Comparison of ENCODE assay signal across 2 cellular contexts in the genomic region with DNA sequence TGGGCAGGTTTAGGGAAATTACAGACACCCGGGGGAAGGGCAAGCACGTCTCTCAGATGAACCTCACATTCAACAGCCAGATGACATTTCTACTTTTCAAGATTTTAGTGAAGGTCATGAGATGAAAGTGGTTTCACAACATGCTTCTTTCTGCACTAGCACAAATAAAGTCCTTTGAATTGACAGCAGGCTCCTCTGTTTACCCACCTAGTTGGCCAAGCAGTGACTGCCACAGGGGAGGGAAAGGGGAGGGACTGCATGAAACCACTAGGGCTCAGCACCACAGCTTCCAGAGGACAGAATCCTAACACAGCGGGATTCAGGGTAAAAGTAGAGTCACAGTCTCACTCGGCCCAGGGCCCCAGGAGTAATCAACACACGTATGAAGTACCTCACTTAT.
TF ChIP-seq lines count a peak whose summit lies in the region.

No MANE protein-coding gene starts in this region.

TF ChIP-seq in WTC11, 78 proteins besides CTCF, POLR2A, EP300 and RAD21:
- TF ChIP-seq, protein P1, sequence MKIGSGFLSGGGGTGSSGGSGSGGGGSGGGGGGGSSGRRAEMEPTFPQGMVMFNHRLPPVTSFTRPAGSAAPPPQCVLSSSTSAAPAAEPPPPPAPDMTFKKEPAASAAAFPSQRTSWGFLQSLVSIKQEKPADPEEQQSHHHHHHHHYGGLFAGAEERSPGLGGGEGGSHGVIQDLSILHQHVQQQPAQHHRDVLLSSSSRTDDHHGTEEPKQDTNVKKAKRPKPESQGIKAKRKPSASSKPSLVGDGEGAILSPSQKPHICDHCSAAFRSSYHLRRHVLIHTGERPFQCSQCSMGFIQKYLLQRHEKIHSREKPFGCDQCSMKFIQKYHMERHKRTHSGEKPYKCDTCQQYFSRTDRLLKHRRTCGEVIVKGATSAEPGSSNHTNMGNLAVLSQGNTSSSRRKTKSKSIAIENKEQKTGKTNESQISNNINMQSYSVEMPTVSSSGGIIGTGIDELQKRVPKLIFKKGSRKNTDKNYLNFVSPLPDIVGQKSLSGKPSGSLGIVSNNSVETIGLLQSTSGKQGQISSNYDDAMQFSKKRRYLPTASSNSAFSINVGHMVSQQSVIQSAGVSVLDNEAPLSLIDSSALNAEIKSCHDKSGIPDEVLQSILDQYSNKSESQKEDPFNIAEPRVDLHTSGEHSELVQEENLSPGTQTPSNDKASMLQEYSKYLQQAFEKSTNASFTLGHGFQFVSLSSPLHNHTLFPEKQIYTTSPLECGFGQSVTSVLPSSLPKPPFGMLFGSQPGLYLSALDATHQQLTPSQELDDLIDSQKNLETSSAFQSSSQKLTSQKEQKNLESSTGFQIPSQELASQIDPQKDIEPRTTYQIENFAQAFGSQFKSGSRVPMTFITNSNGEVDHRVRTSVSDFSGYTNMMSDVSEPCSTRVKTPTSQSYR (CRISPR knock-in tag; IDR thresholded peaks at IDR 0.05), result no peak
- TF ChIP-seq TCF7 (CRISPR knock-in tag; IDR thresholded peaks at IDR 0.05; ENCODE audit: low read depth) (no peak), SMAD3 (CRISPR knock-in tag; IDR thresholded peaks at IDR 0.05; ENCODE audit: borderline replicate concordance) (no peak), RELA (CRISPR knock-in tag; IDR thresholded peaks at IDR 0.05; ENCODE audit: borderline replicate concordance) (no peak), CREB1 (CRISPR knock-in tag; IDR thresholded peaks at IDR 0.05) (no peak)

TF ChIP-seq in HepG2, 621 proteins besides CTCF, POLR2A, EP300 and RAD21 (continues in another document):
- TF ChIP-seq BCL6 (CRISPR knock-in tag; IDR thresholded peaks at IDR 0.05) (peak; percentile 75), ZNF446 (CRISPR knock-in tag; IDR thresholded peaks at IDR 0.05) (no peak), AGO1 (IDR thresholded peaks at IDR 0.05; ENCODE audit: low read depth, low read length, poor library complexity, severe bottlenecking) (no peak), STAG1 (CRISPR knock-in tag; IDR thresholded peaks at IDR 0.05) (no peak), SAP130 (CRISPR knock-in tag; IDR thresholded peaks at IDR 0.05; ENCODE audit: low read depth) (peak; percentile 47), ZFY (CRISPR knock-in tag; IDR thresholded peaks at IDR 0.05) (no peak), GATAD2A (CRISPR knock-in tag; IDR thresholded peaks at IDR 0.05) (peak; percentile 48; the same call in 1 of the 2 replicates), CHD4 (IDR thresholded peaks at IDR 0.05; ENCODE audit: borderline replicate concordance, low read length) (no peak), HMG20A (CRISPR knock-in tag; IDR thresholded peaks at IDR 0.05; ENCODE audit: borderline replicate concordance) (peak; percentile 24; the same call in 1 of the 2 replicates), CCAR2 (optimal IDR thresholded peaks at IDR 0.05; ENCODE audit: low read depth, low read length) (no peak), ZNF331 (CRISPR knock-in tag; IDR thresholded peaks at IDR 0.05) (peak; percentile 40; the same call in 1 of the 2 replicates), GATAD1 (CRISPR knock-in tag; IDR thresholded peaks at IDR 0.05) (no peak), ZHX2 (IDR thresholded peaks at IDR 0.05; ENCODE audit: low read depth) (no peak), ZHX2 (CRISPR knock-in tag; IDR thresholded peaks at IDR 0.05; ENCODE audit: borderline replicate concordance) (no peak), TAF15 (IDR thresholded peaks at IDR 0.05; ENCODE audit: low read depth, low read length, poor library complexity, severe bottlenecking) (no peak), MAX (IDR thresholded peaks at IDR 0.05) (no peak), TOE1 (CRISPR knock-in tag; IDR thresholded peaks at IDR 0.05) (no peak), ISX (CRISPR knock-in tag; conservative IDR thresholded peaks at IDR 0.05) (no peak), RFXANK (CRISPR knock-in tag; IDR thresholded peaks at IDR 0.05) (no peak), SCMH1 (CRISPR knock-in tag; IDR thresholded peaks at IDR 0.05; ENCODE audit: borderline replicate concordance) (no peak), ZSCAN12 (CRISPR knock-in tag; IDR thresholded peaks at IDR 0.05) (no peak), TBL1XR1 (IDR thresholded peaks at IDR 0.05; ENCODE audit: borderline replicate concordance, low read length, partially characterized antibody) (no peak)
- TF ChIP-seq, protein P2, sequence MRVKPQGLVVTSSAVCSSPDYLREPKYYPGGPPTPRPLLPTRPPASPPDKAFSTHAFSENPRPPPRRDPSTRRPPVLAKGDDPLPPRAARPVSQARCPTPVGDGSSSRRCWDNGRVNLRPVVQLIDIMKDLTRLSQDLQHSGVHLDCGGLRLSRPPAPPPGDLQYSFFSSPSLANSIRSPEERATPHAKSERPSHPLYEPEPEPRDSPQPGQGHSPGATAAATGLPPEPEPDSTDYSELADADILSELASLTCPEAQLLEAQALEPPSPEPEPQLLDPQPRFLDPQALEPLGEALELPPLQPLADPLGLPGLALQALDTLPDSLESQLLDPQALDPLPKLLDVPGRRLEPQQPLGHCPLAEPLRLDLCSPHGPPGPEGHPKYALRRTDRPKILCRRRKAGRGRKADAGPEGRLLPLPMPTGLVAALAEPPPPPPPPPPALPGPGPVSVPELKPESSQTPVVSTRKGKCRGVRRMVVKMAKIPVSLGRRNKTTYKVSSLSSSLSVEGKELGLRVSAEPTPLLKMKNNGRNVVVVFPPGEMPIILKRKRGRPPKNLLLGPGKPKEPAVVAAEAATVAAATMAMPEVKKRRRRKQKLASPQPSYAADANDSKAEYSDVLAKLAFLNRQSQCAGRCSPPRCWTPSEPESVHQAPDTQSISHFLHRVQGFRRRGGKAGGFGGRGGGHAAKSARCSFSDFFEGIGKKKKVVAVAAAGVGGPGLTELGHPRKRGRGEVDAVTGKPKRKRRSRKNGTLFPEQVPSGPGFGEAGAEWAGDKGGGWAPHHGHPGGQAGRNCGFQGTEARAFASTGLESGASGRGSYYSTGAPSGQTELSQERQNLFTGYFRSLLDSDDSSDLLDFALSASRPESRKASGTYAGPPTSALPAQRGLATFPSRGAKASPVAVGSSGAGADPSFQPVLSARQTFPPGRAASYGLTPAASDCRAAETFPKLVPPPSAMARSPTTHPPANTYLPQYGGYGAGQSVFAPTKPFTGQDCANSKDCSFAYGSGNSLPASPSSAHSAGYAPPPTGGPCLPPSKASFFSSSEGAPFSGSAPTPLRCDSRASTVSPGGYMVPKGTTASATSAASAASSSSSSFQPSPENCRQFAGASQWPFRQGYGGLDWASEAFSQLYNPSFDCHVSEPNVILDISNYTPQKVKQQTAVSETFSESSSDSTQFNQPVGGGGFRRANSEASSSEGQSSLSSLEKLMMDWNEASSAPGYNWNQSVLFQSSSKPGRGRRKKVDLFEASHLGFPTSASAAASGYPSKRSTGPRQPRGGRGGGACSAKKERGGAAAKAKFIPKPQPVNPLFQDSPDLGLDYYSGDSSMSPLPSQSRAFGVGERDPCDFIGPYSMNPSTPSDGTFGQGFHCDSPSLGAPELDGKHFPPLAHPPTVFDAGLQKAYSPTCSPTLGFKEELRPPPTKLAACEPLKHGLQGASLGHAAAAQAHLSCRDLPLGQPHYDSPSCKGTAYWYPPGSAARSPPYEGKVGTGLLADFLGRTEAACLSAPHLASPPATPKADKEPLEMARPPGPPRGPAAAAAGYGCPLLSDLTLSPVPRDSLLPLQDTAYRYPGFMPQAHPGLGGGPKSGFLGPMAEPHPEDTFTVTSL (CRISPR knock-in tag; IDR thresholded peaks at IDR 0.05; ENCODE audit: borderline replicate concordance), result peak; percentile 31; the same call in 1 of the 2 replicates
- TF ChIP-seq, protein P3, sequence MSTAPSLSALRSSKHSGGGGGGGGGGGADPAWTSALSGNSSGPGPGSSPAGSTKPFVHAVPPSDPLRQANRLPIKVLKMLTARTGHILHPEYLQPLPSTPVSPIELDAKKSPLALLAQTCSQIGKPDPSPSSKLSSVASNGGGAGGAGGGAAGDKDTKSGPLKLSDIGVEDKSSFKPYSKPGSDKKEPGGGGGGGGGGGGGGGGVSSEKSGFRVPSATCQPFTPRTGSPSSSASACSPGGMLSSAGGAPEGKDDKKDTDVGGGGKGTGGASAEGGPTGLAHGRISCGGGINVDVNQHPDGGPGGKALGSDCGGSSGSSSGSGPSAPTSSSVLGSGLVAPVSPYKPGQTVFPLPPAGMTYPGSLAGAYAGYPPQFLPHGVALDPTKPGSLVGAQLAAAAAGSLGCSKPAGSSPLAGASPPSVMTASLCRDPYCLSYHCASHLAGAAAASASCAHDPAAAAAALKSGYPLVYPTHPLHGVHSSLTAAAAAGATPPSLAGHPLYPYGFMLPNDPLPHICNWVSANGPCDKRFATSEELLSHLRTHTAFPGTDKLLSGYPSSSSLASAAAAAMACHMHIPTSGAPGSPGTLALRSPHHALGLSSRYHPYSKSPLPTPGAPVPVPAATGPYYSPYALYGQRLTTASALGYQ (CRISPR knock-in tag; IDR thresholded peaks at IDR 0.05), result no peak
- TF ChIP-seq, protein P4, sequence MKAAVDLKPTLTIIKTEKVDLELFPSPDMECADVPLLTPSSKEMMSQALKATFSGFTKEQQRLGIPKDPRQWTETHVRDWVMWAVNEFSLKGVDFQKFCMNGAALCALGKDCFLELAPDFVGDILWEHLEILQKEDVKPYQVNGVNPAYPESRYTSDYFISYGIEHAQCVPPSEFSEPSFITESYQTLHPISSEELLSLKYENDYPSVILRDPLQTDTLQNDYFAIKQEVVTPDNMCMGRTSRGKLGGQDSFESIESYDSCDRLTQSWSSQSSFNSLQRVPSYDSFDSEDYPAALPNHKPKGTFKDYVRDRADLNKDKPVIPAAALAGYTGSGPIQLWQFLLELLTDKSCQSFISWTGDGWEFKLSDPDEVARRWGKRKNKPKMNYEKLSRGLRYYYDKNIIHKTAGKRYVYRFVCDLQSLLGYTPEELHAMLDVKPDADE (CRISPR knock-in tag; IDR thresholded peaks at IDR 0.05), result no peak
- TF ChIP-seq, protein P5, sequence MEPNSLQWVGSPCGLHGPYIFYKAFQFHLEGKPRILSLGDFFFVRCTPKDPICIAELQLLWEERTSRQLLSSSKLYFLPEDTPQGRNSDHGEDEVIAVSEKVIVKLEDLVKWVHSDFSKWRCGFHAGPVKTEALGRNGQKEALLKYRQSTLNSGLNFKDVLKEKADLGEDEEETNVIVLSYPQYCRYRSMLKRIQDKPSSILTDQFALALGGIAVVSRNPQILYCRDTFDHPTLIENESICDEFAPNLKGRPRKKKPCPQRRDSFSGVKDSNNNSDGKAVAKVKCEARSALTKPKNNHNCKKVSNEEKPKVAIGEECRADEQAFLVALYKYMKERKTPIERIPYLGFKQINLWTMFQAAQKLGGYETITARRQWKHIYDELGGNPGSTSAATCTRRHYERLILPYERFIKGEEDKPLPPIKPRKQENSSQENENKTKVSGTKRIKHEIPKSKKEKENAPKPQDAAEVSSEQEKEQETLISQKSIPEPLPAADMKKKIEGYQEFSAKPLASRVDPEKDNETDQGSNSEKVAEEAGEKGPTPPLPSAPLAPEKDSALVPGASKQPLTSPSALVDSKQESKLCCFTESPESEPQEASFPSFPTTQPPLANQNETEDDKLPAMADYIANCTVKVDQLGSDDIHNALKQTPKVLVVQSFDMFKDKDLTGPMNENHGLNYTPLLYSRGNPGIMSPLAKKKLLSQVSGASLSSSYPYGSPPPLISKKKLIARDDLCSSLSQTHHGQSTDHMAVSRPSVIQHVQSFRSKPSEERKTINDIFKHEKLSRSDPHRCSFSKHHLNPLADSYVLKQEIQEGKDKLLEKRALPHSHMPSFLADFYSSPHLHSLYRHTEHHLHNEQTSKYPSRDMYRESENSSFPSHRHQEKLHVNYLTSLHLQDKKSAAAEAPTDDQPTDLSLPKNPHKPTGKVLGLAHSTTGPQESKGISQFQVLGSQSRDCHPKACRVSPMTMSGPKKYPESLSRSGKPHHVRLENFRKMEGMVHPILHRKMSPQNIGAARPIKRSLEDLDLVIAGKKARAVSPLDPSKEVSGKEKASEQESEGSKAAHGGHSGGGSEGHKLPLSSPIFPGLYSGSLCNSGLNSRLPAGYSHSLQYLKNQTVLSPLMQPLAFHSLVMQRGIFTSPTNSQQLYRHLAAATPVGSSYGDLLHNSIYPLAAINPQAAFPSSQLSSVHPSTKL (CRISPR knock-in tag; IDR thresholded peaks at IDR 0.05), result peak; percentile 56; the same call in 1 of the 2 replicates
- TF ChIP-seq, protein P6, sequence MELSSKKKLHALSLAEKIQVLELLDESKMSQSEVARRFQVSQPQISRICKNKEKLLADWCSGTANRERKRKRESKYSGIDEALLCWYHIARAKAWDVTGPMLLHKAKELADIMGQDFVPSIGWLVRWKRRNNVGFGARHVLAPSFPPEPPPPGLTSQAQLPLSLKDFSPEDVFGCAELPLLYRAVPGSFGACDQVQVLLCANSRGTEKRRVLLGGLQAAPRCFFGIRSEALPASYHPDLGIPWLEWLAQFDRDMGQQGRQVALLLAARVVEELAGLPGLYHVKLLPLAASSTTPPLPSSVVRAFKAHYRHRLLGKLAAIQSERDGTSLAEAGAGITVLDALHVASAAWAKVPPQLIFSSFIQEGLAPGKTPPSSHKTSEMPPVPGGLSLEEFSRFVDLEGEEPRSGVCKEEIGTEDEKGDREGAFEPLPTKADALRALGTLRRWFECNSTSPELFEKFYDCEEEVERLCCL (CRISPR knock-in tag; IDR thresholded peaks at IDR 0.05; ENCODE audit: borderline replicate concordance), result no peak
